29 cellular contexts compared by ENCODE assay signal in genomic region chr4:22712541-22712940, GRCh38. TPM values are rescaled to one million over a fixed set of nuclear protein-coding genes. Genes with fewer than 3 reads are reported as not detected.
"Had no signal": no experiment of that assay in that cellular context is flagged by ENCODE, and none has a peak within 500 bp of the region (broad histone marks: within the 10 kb centered on the region; RNA-seq: fewer than 3 reads in every experiment).

No MANE protein-coding gene starts in this region.

- ATAC-seq: foreskin keratinocyte; gastroesophageal sphincter; heart left ventricle; mucosa of descending colon; natural killer cell treated with Interleukin-12 subunit alpha and Interleukin-12 subunit beta and Interleukin-15 and Interleukin-18, amount 100 ng/mL, for 72 hours; pancreas; stimulated activated memory B cell treated with anti-CD40 and anti-IgM and Interleukin-4, amounts not matched to agents 10 μg/mL and 1 μg/mL and 100 μg/mL, for 72 hours; upper lobe of right lung had no signal

- H2AFZ ChIP-seq: hepatocyte had no signal

- H3K9me3 ChIP-seq: esophagus muscularis mucosa, gastroesophageal sphincter, heart left ventricle, mucosa of descending colon, neutrophil, pancreas, right atrium auricular region, sigmoid colon, thoracic aorta, tibial nerve, upper lobe of right lung, uterus had no signal

- H3K27ac ChIP-seq: coronary artery, esophagus muscularis mucosa, foreskin keratinocyte, gastroesophageal sphincter, heart left ventricle, hepatocyte, neutrophil, pancreas, right atrium auricular region, sigmoid colon, thoracic aorta, tibial nerve, upper lobe of right lung, uterus had no signal

- H3K4me2 ChIP-seq: hepatocyte had no signal

- H3K4me3 ChIP-seq: coronary artery, esophagus muscularis mucosa, gastroesophageal sphincter, heart left ventricle, hepatocyte, mucosa of descending colon, pancreas, right atrium auricular region, sigmoid colon, thoracic aorta, tibial nerve, upper lobe of right lung, uterus had no signal

- H3K27me3 ChIP-seq: esophagus muscularis mucosa, foreskin keratinocyte, gastroesophageal sphincter, heart left ventricle, hepatocyte, neutrophil, pancreas, right atrium auricular region, sigmoid colon, tibial nerve, upper lobe of right lung, uterus had no signal

- H3K36me3 ChIP-seq: esophagus muscularis mucosa, gastroesophageal sphincter, heart left ventricle, neutrophil, pancreas, right atrium auricular region, sigmoid colon, thoracic aorta, tibial nerve, upper lobe of right lung, uterus had no signal

- DNase-seq: dermis blood vessel endothelial cell; effector memory CD4-positive, alpha-beta T cell; foreskin keratinocyte; heart left ventricle; mesenchymal stem cell; mucosa of descending colon; naive B cell; pancreas; sigmoid colon; stimulated activated CD4-positive, alpha-beta T cell treated with anti-CD3 and anti-CD28 coated beads, Interleukin-4, amount 100 ng/mL, for 4 hours; upper lobe of right lung; uterus had no signal

- H3K79me2 ChIP-seq: hepatocyte had no signal

- H3K4me1 ChIP-seq: esophagus muscularis mucosa, foreskin keratinocyte, gastroesophageal sphincter, heart left ventricle, pancreas, right atrium auricular region, sigmoid colon, tibial nerve, upper lobe of right lung, uterus had no signal

- FAIRE-seq: endothelial cell of umbilical vein, pancreas had no signal

RNA-seq across cellular contexts. Expression of gene GBA3, which starts 19.8 kb away (rescaled TPM):
- total RNA-seq: dermis blood vessel endothelial cell, endothelial cell of umbilical vein, esophagus muscularis mucosa, fibroblast of lung, gastroesophageal sphincter, kidney epithelial cell, lung microvascular endothelial cell, mesothelial cell of epicardium, neural crest cell, right atrium auricular region, skeletal muscle tissue, thoracic aorta, tibial nerve had no signal
- polyA plus RNA-seq: endothelial cell of umbilical vein, fibroblast of lung, heart left ventricle had no signal
